ENCODE assay signal across 34 cellular contexts in genomic region chr5:123297866-123298265, GRCh38.
DNase-seq lines count a peak whose midpoint lies in the region; ATAC-seq and TF ChIP-seq lines count a peak whose summit lies in the region.
"Had no signal": no experiment of that assay in that cellular context is flagged by ENCODE, and none has a peak within 500 bp of the region (broad histone marks: within the 10 kb centered on the region; RNA-seq: fewer than 3 reads in every experiment).

No MANE protein-coding gene starts in this region.

- H3K27me3 ChIP-seq in MG63 = no peaks in the 10 kb centered on the region
- no peaks in the 10 kb centered on the region for H3K27me3 ChIP-seq in sigmoid colon
- H3K27me3 ChIP-seq: colonic mucosa, neural progenitor cell, Peyer's patch, right atrium auricular region, testis had no signal

- peaks cover 2 to 6% of the 10 kb centered on the region in 2 donors for H3K27me3 Mint-ChIP-seq in natural killer cell (ENCODE audit: low read depth in 2 of 2)

- ATAC-seq in natural killer cell (no peak), HG02759 (IDR thresholded peaks at IDR 0.05; ENCODE audit: unreplicated experiment) (no peak)
- ATAC-seq: heart left ventricle; stimulated activated naive CD8-positive, alpha-beta T cell treated with anti-CD3 and anti-CD28 coated beads, Interleukin-15, Interleukin-2, amounts not matched to agents 100 U/mL and 50 U/mL, for 24 hours had no signal

- H3K4me3 ChIP-seq in MG63 (no peak overlapping the region), sigmoid colon (no peak overlapping the region)
- H3K4me3 ChIP-seq: colonic mucosa, heart left ventricle, neural progenitor cell, Peyer's patch, right atrium auricular region, smooth muscle cell, testis, uterus had no signal

- H3K9me3 ChIP-seq in MG63 (peaks cover 18% of the 10 kb centered on the region), sigmoid colon (no peaks in the 10 kb centered on the region)
- H3K9me3 ChIP-seq: colonic mucosa, Peyer's patch, testis had no signal

- peak overlapping the region in 3 of 4 donors; percentile 38 to 65 (median 60) for H3K27ac ChIP-seq in sigmoid colon
- H3K27ac ChIP-seq: colonic mucosa, HL-60, neural progenitor cell, parathyroid adenoma, Peyer's patch, right atrium auricular region, testis, uterus had no signal

- DNase-seq in H4 (ENCODE audit: low spot score) = peak; percentile 77
- DNase-seq in MG63 = peak; percentile 58
- DNase-seq in dermis blood vessel endothelial cell = peak; percentile 1
- DNase-seq in sigmoid colon = no peak
- DNase-seq in natural killer cell = no peak
- no peak for DNase-seq in NCI-H1092 treated with DMSO at 0.1 percent for 48 hours (lab: John Stamatoyannopoulos, UW)
- DNase-seq: ACHN; activated CD4-positive, alpha-beta T cell treated with anti-CD3 and anti-CD28 coated beads for 48 hours; activated naive CD4-positive, alpha-beta T cell treated with anti-CD3 and anti-CD28 coated beads, Interleukin-2, amount 50 U/mL, for 16 hours; CD8-positive, alpha-beta memory T cell; colonic mucosa; DMS 273 treated with DMSO at 0.1 percent for 48 hours; effector memory CD4-positive, alpha-beta T cell; erythroblast; foreskin melanocyte; heart left ventricle; Kasumi-1; NCI-H2107; NCI-H345; NCI-H69; Peyer's patch; SIG-M5; stimulated activated naive CD8-positive, alpha-beta T cell treated with anti-CD3 and anti-CD28 coated beads, Interleukin-15, Interleukin-2, amounts not matched to agents 100 U/mL and 50 U/mL, for 24 hours; T-helper 9 cell; testis; uterus had no signal

- H3K9me3 Mint-ChIP-seq in natural killer cell = peaks cover 0 to 2% of the 10 kb centered on the region in 2 donors
- H3K9me3 Mint-ChIP-seq: activated T-helper 2 cell treated with anti-CD3 and anti-CD28 coated beads, Interferon-gamma antibody, Interleukin-2, Interleukin-4, amounts not matched to agents 10 μg/mL and 5 μg/mL and 100 μg/mL, durations not matched to agents 14 hours and 24 hours and 36 hours had no signal

- intact Hi-C loops in sigmoid colon (cut with DNase I) = loop anchor here (5.0 kb wide), 2 partner anchors 44 to 64 kb away; no protein-coding TSS in a partner anchor
- intact Hi-C loops in natural killer cell (cut with micrococcal nuclease) = no loop called here

- 47 to 83% methylated on average over 1 of the region's 1 CpG for WGBS in sigmoid colon, 2 donors

- TF ChIP-seq CTCF in sigmoid colon (IDR thresholded peaks at IDR 0.05) (no peak), natural killer cell (IDR thresholded peaks at IDR 0.05) (no peak)

- H3K36me3 ChIP-seq in MG63 (no peaks in the 10 kb centered on the region), sigmoid colon (no peaks in the 10 kb centered on the region)
- H3K36me3 ChIP-seq: colonic mucosa, heart left ventricle, neural progenitor cell, Peyer's patch, right atrium auricular region, uterus had no signal

- H3K27ac Mint-ChIP-seq in natural killer cell = no peak overlapping the region
- H3K27ac Mint-ChIP-seq: activated T-helper 2 cell treated with anti-CD3 and anti-CD28 coated beads, Interferon-gamma antibody, Interleukin-2, Interleukin-4, amounts not matched to agents 10 μg/mL and 5 μg/mL and 100 μg/mL, durations not matched to agents 14 hours and 24 hours and 36 hours; B cell; CD8-positive, alpha-beta memory T cell; neural progenitor cell had no signal

- H3K36me3 Mint-ChIP-seq in natural killer cell = peaks cover 7% of the 10 kb centered on the region
- H3K36me3 Mint-ChIP-seq: CD8-positive, alpha-beta memory T cell; neural progenitor cell had no signal

- H3K4me1 Mint-ChIP-seq in natural killer cell = no peaks in the 10 kb centered on the region
- H3K4me1 Mint-ChIP-seq: B cell, neural progenitor cell had no signal

- H3K4me3 Mint-ChIP-seq in natural killer cell = no peak overlapping the region
- H3K4me3 Mint-ChIP-seq: B cell; CD8-positive, alpha-beta memory T cell; neural progenitor cell had no signal

- no peak for TF ChIP-seq POLR2A in sigmoid colon (IDR thresholded peaks at IDR 0.05)

- TF ChIP-seq EP300 in sigmoid colon (IDR thresholded peaks at IDR 0.05) = peak in 1 of 4 donors; percentile 34

- peaks cover 0 to 10% (median 3%) of the 10 kb centered on the region in 4 donors for H3K4me1 ChIP-seq in sigmoid colon
- H3K4me1 ChIP-seq: colonic mucosa, heart left ventricle, parathyroid adenoma, Peyer's patch, right atrium auricular region, testis, uterus had no signal

Comparison
In these comparisons a context has a peak if more than half of its experiments do, and no peak if none do; other contexts are left out.
1. DNase-seq: peak in H4 (single experiment), MG63 (single experiment) and dermis blood vessel endothelial cell (single experiment); none in sigmoid colon (single experiment), natural killer cell (single experiment) and NCI-H1092 treated with DMSO at 0.1 percent for 48 hours (single experiment).